In the genomic region with DNA sequence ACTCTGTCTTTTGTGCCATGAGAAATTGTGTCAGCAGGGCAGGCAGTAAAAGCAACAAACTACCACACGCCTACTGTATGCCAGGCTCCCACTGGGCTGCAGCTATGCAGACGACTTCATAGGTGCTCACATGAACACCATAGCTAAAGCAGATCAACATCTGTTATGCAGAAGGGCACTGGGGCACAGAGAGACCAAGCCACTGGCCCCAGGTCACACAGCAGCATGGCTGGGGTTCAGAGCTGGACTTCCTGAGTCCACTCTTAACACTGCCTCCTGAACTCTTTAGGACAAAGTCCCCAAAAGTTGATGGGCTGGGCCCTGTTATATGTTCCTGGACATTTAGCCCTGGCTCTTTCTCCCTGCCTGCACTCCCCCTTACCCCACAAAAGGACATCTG, we compare ENCODE assay signal across 1 cellular context.
TF ChIP-seq lines count a peak whose summit lies in the region.

No MANE protein-coding gene starts in this region.

TF ChIP-seq in HEK293, 187 proteins besides CTCF, POLR2A, EP300 and RAD21:
- no peak for TF ChIP-seq ZNF140 (tag by site-specific recombination; IDR thresholded peaks at IDR 0.05)
- peak; percentile 79; the same call in 1 of the 2 replicates for TF ChIP-seq ZNF768 (tag by site-specific recombination; IDR thresholded peaks at IDR 0.05)
- TF ChIP-seq ZNF214 (tag by site-specific recombination; IDR thresholded peaks at IDR 0.05; ENCODE audit: borderline replicate concordance): no peak
